8 cellular contexts compared by ENCODE assay signal in genomic region chr2:24123212-24124002, GRCh38. TPM values are rescaled to one million over a fixed set of nuclear protein-coding genes. Genes with fewer than 3 reads are reported as not detected.
DNase-seq lines count a peak whose midpoint lies in the region; ATAC-seq and TF ChIP-seq lines count a peak whose summit lies in the region.

TSS of gene FAM228B (plus strand) at chr2:24123469. CDS start at chr2:24124362, 893 bp downstream.
TSS of gene PFN4 (minus strand) at chr2:24123334. CDS start at chr2:24122535, 799 bp downstream.

- H4K20me1 ChIP-seq in SU-DHL-6 (ENCODE audit: low read depth, low read length) = no peaks in the 10 kb centered on the region

- no peaks in the 10 kb centered on the region for H3K9me2 ChIP-seq in SU-DHL-6 (replicated peaks; ENCODE audit: insufficient read depth, low read length)

- H3K9ac ChIP-seq in SU-DHL-6 (ENCODE audit: low read length) = peak within 1 kb of the TSS; percentile 81

- H3K27ac ChIP-seq in SU-DHL-6 (ENCODE audit: low read depth, low read length) (peak within 1 kb of the TSS; percentile 56), adrenal gland (peak within 1 kb of the TSS; percentile 70 to 98 (median 84)), left ventricle myocardium inferior (replicated peaks) (peak within 1 kb of the TSS; percentile 99), prostate gland (peak within 1 kb of the TSS; percentile 92), uterus (peak within 1 kb of the TSS; percentile 92 to 97)

- peaks cover 9% of the 10 kb centered on the region for H3K79me2 ChIP-seq in SU-DHL-6 (ENCODE audit: insufficient read depth, low read length)

- ATAC-seq in HG02588 (IDR thresholded peaks at IDR 0.05; ENCODE audit: unreplicated experiment) = peak; percentile 86

- peaks cover 16% of the 10 kb centered on the region for H3F3A ChIP-seq in SU-DHL-6 (ENCODE audit: insufficient read depth)

- H3K36me3 ChIP-seq in SU-DHL-6 (ENCODE audit: low read length) (no peaks in the 10 kb centered on the region), adrenal gland (replicated peaks in 1 of 2) (no peaks in the 10 kb centered on the region), left ventricle myocardium inferior (no peaks in the 10 kb centered on the region), prostate gland (no peaks in the 10 kb centered on the region), uterus (no peaks in the 10 kb centered on the region)

- DNase-seq in GM12865 (ENCODE audit: low read depth) (peak; percentile 93), NCI-H1048 (lab: John Stamatoyannopoulos, UW) (peak; percentile 33), adrenal gland (peak; percentile 90 to 93 (median 91)), left ventricle myocardium inferior (peak; percentile 92), prostate gland (ENCODE audit: low spot score) (peak; percentile 86), uterus (peak; percentile 87 to 88)

- peaks cover 5 to 18% of the 10 kb centered on the region in 2 donors for H3K4me1 ChIP-seq in adrenal gland (replicated peaks in 1 of 2)
- peaks cover 30% of the 10 kb centered on the region for H3K4me1 ChIP-seq in left ventricle myocardium inferior
- H3K4me1 ChIP-seq in prostate gland (replicated peaks) = peaks cover 4% of the 10 kb centered on the region
- peaks cover 0 to 4% of the 10 kb centered on the region in 2 donors for H3K4me1 ChIP-seq in uterus

- H3K27me3 ChIP-seq in SU-DHL-6 (ENCODE audit: low read length) (no peaks in the 10 kb centered on the region), adrenal gland (no peaks in the 10 kb centered on the region), left ventricle myocardium inferior (ENCODE audit: low read depth) (no peaks in the 10 kb centered on the region), prostate gland (replicated peaks; ENCODE audit: insufficient read depth) (no peaks in the 10 kb centered on the region), uterus (no peaks in the 10 kb centered on the region)

- intact Hi-C loops in adrenal gland (cut with DNase I) = no loop called here
- intact Hi-C loops in left ventricle myocardium inferior (cut with micrococcal nuclease) = no loop called here
- intact Hi-C loops in prostate gland (cut with DNase I) = no loop called here
- intact Hi-C loops in uterus (cut with DNase I; ENCODE audit: low total_unique reads) = no loop called here

- H2AFZ ChIP-seq in SU-DHL-6 (ENCODE audit: low read depth, low read length, severe bottlenecking) = peak within 1 kb of the TSS; percentile 82

- TF ChIP-seq POLR2A in adrenal gland (IDR thresholded peaks at IDR 0.05) (peak; percentile 81 to 82), prostate gland (IDR thresholded peaks at IDR 0.05) (peak; percentile 69), uterus (IDR thresholded peaks at IDR 0.05) (peak; percentile 61 to 91)

- H3K4me2 ChIP-seq in SU-DHL-6 (ENCODE audit: low read depth, low read length, poor library complexity, severe bottlenecking) = peak within 1 kb of the TSS; percentile 82

- no peak for TF ChIP-seq CTCF in GM12865 (IDR thresholded peaks at IDR 0.05; ENCODE audit: insufficient read depth, low read depth, low read length, missing control alignments)
- no peak for TF ChIP-seq CTCF in SU-DHL-6 (IDR thresholded peaks at IDR 0.05; ENCODE audit: insufficient read depth, low read length, poor library complexity, severe bottlenecking)
- no peak for TF ChIP-seq CTCF in adrenal gland (IDR thresholded peaks at IDR 0.05)
- no peak for TF ChIP-seq CTCF in left ventricle myocardium inferior (IDR thresholded peaks at IDR 0.05; ENCODE audit: borderline replicate concordance)
- peak in 1 of 4 experiments; percentile 5 for TF ChIP-seq CTCF in prostate gland (IDR thresholded peaks at IDR 0.05)
- TF ChIP-seq CTCF in uterus (IDR thresholded peaks at IDR 0.05) = peak in 1 of 4 experiments; percentile 16

- 0% methylated on average over 8 to 104 of the region's 104 CpGs; no CpG with 5 or more reads in 1 of the 4 donors for WGBS in adrenal gland, 4 donors
- under 1% methylated on average over 51 of the region's 104 CpGs for WGBS in prostate gland

- H3K9me3 ChIP-seq in SU-DHL-6 (ENCODE audit: insufficient read depth, low read length) = no peaks in the 10 kb centered on the region
- no peaks in the 10 kb centered on the region for H3K9me3 ChIP-seq in adrenal gland (replicated peaks in 1 of 3)
- no peaks in the 10 kb centered on the region for H3K9me3 ChIP-seq in left ventricle myocardium inferior (replicated peaks)
- no peaks in the 10 kb centered on the region for H3K9me3 ChIP-seq in prostate gland
- no peaks in the 10 kb centered on the region for H3K9me3 ChIP-seq in uterus

- H3K4me3 ChIP-seq in GM12865 (ENCODE audit: low read depth, low read length) (peak within 1 kb of the TSS; percentile 88), SU-DHL-6 (ENCODE audit: insufficient read depth, low read length, poor library complexity, severe bottlenecking) (peak within 1 kb of the TSS; percentile 71), adrenal gland (peak within 1 kb of the TSS; percentile 45 to 95 (median 70)), left ventricle myocardium inferior (peak within 1 kb of the TSS; percentile 87), prostate gland (peak within 1 kb of the TSS; percentile 76 to 80), uterus (peak within 1 kb of the TSS; percentile 73 to 84)

RNA-seq across cellular contexts. Expression of gene FAM228B, which starts in this region (rescaled TPM):
- total RNA-seq in adrenal gland (10 to 100 TPM in 7 of 8 donors, 1 to 10 TPM in 1; 1.9 to 33.0 (median 26.8) TPM), left ventricle myocardium inferior (29.6 TPM), prostate gland (10 to 100 TPM; 17.7 to 20.6 TPM), uterus (10 to 100 TPM; 25.1 to 96.1 (median 51.7) TPM)
- polyA plus RNA-seq in adrenal gland = 100 to 1,000 TPM in 1 of 3 donors, 10 to 100 TPM in 2; 18.8 to 141 (median 66.3) TPM

RNA-seq across cellular contexts. Expression of gene PFN4, which starts in this region (rescaled TPM):
- total RNA-seq in adrenal gland (1 to 10 TPM in 1 of 8 donors, under 1 TPM in 4, not detected in 3; 0.41 to 1.2 (median 0.79) TPM), left ventricle myocardium inferior (0.74 TPM), prostate gland (10 to 100 TPM in 1 of 2 donors, not detected in 1; 16.9 TPM), uterus (1 to 10 TPM in 1 of 4 donors, under 1 TPM in 1, not detected in 2; 0.95 to 2.0 TPM)
- 1 to 10 TPM in 1 of 3 donors, under 1 TPM in 2; 0.82 to 2.7 (median 0.84) TPM for polyA plus RNA-seq in adrenal gland

Comparison
In these comparisons a context has a peak if more than half of its experiments do, and no peak if none do; other contexts are left out.
1. Peak in every context shown above with its lines: DNase-seq, ATAC-seq, H3K4me3 ChIP-seq and H3K27ac ChIP-seq.
2. DNase-seq: peak in every context shown above with its lines; median percentile 93 in GM12865; 92 in left ventricle myocardium inferior; 91 in adrenal gland; 88 in uterus; 86 in prostate gland; 33 in NCI-H1048.